ENCODE assay signal across 15 cellular contexts in the genomic region with DNA sequence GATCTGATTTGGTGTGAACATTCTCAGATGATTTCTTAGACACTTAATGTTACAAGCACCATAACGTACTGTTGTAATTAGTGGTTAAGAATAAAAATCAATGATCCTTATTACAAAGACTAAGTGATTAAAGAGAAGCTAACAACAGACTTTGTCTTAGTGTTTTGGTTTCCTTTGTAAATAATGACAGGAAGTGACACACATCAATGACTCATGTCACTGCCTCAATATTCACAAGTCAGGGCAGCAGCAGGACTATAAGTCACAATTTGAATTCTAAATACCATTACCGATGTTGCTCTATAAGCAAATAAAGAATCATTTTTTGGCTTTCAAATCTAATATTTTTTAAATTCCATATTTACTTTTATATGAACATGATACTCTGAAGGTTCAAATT.
A peak's percentile ranks its signal among the peaks of the same experiment; 100 is the strongest.
DNase-seq lines count a peak whose midpoint lies in the region; ATAC-seq, FAIRE-seq and TF ChIP-seq lines count a peak whose summit lies in the region.
"Had no signal": no experiment of that assay in that cellular context is flagged by ENCODE, and none has a peak within 500 bp of the region (broad histone marks: within the 10 kb centered on the region; RNA-seq: fewer than 3 reads in every experiment).

No MANE protein-coding gene starts in this region.

- WGBS in smooth muscle cell (ENCODE audit: low lambda C conversion rate): 78% methylated on average over 2 of the region's 2 CpGs
- WGBS in hepatocyte (ENCODE audit: low lambda C conversion rate, missing lambda C conversion rate): 79% methylated on average over 2 of the region's 2 CpGs

- TF ChIP-seq CTCF in RWPE1 (conservative IDR thresholded peaks at IDR 0.05; ENCODE audit: low read depth) (no peak), fibroblast of lung (conservative IDR thresholded peaks at IDR 0.05 in 1 of 2, IDR thresholded peaks at IDR 0.05 in 1 of 2; ENCODE audit: low read depth in 1 of 2, low read length in 2 of 2) (no peak), smooth muscle cell (IDR thresholded peaks at IDR 0.05; ENCODE audit: borderline replicate concordance, insufficient read depth, poor library complexity, severe bottlenecking) (no peak), D721Med (IDR thresholded peaks at IDR 0.05; ENCODE audit: insufficient read depth, missing control alignments) (no peak), hepatocyte (IDR thresholded peaks at IDR 0.05; ENCODE audit: poor library complexity) (no peak)

- no peak for ATAC-seq in HG03521 (IDR thresholded peaks at IDR 0.05; ENCODE audit: unreplicated experiment)
- ATAC-seq: activated naive CD4-positive, alpha-beta T cell treated with anti-CD3 and anti-CD28 coated beads, Interleukin-2, amount 50 U/mL, for 72 hours had no signal

- H3K27me3 ChIP-seq in fibroblast of lung (ENCODE audit: control insufficient read depth, insufficient read depth, low read length) (no peaks in the 10 kb centered on the region), smooth muscle cell (ENCODE audit: low read depth) (no peaks in the 10 kb centered on the region), hepatocyte (no peaks in the 10 kb centered on the region)

- CTCF ChIA-PET in RWPE1 (lab: Yijun Ruan, JAX): interaction anchor here (0.6 to 0.7 kb wide), 2 partner anchors 599 to 964 kb away, joined by 3 to 4 read pairs; no protein-coding TSS in a partner anchor

- POLR2A ChIA-PET in RWPE1 (lab: Yijun Ruan, JAX; ENCODE audit: low non-redundant PET): no interaction called here

- H3K4me3 ChIP-seq in fibroblast of lung (replicated peaks in 1 of 4; ENCODE audit: control extremely low read depth in 1 of 4, insufficient read depth in 1 of 4, low read depth in 3 of 4, low read length in 4 of 4) (no peak overlapping the region), smooth muscle cell (no peak overlapping the region), hepatocyte (no peak overlapping the region)

- no peaks in the 10 kb centered on the region for H3K79me2 ChIP-seq in fibroblast of lung (ENCODE audit: control insufficient read depth, insufficient read depth, low read length)
- no peaks in the 10 kb centered on the region for H3K79me2 ChIP-seq in smooth muscle cell (ENCODE audit: low read depth)
- H3K79me2 ChIP-seq in hepatocyte: no peaks in the 10 kb centered on the region

- H3K36me3 ChIP-seq in fibroblast of lung (ENCODE audit: control insufficient read depth, insufficient read depth, low read length): no peaks in the 10 kb centered on the region
- H3K36me3 ChIP-seq in smooth muscle cell (ENCODE audit: low read depth): no peaks in the 10 kb centered on the region
- H3K36me3 ChIP-seq in hepatocyte (replicated peaks; ENCODE audit: insufficient read depth, low read depth): no peaks in the 10 kb centered on the region

- no peaks in the 10 kb centered on the region for H3K9me2 ChIP-seq in hepatocyte (replicated peaks; ENCODE audit: insufficient read depth)

- H3K4me2 ChIP-seq in fibroblast of lung (ENCODE audit: extremely low read depth, insufficient read depth, low read length): no peak overlapping the region
- no peak overlapping the region for H3K4me2 ChIP-seq in smooth muscle cell
- H3K4me2 ChIP-seq in hepatocyte: no peak overlapping the region

- no peaks in the 10 kb centered on the region for H3K9me3 ChIP-seq in fibroblast of lung (ENCODE audit: control insufficient read depth, insufficient read depth, low read depth, low read length)
- no peaks in the 10 kb centered on the region for H3K9me3 ChIP-seq in smooth muscle cell (replicated peaks; ENCODE audit: low read depth)
- no peaks in the 10 kb centered on the region for H3K9me3 ChIP-seq in hepatocyte (ENCODE audit: low read depth)

- H4K20me1 ChIP-seq in fibroblast of lung (ENCODE audit: control insufficient read depth, extremely low read depth, insufficient read depth, low read length) (no peaks in the 10 kb centered on the region), smooth muscle cell (ENCODE audit: low read depth) (no peaks in the 10 kb centered on the region), hepatocyte (ENCODE audit: insufficient read depth, poor library complexity, severe bottlenecking) (no peaks in the 10 kb centered on the region)

- H3K4me1 ChIP-seq in fibroblast of lung (ENCODE audit: control insufficient read depth, extremely low read depth, insufficient read depth, low read length) (no peaks in the 10 kb centered on the region), smooth muscle cell (ENCODE audit: low read depth) (no peaks in the 10 kb centered on the region), hepatocyte (ENCODE audit: insufficient read depth) (no peaks in the 10 kb centered on the region)

- H3K9ac ChIP-seq in fibroblast of lung (ENCODE audit: insufficient read depth, low read length) (no peak overlapping the region), smooth muscle cell (ENCODE audit: low read depth) (no peak overlapping the region)

- peak; percentile 61 for DNase-seq in H4 (ENCODE audit: low spot score)
- DNase-seq in RWPE1 (ENCODE audit: low spot score): peak; percentile 13
- DNase-seq in fibroblast of lung (ENCODE audit: low read depth in 2 of 2): peak; percentile 6 to 36
- no peak for DNase-seq in smooth muscle cell (lab: John Stamatoyannopoulos, UW; ENCODE audit: unreplicated experiment)
- DNase-seq in D721Med (ENCODE audit: insufficient read length, low spot score): no peak
- DNase-seq in hepatocyte (ENCODE audit: low spot score): no peak
- DNase-seq: CD4-positive, alpha-beta memory T cell; central memory CD4-positive, alpha-beta T cell; head of caudate nucleus; kidney glomerular epithelial cell; NCI-H2029 treated with DMSO at 0.1 percent for 48 hours; NCI-H526 treated with DMSO at 0.1 percent for 48 hours; stimulated activated CD4-positive, alpha-beta T cell treated with anti-CD3 and anti-CD28 coated beads, Interleukin-12 subunit alpha, Interleukin-12 subunit beta, amount 100 ng/mL, for 4 hours had no signal

- H3K27ac ChIP-seq in RWPE1 (no peak overlapping the region), fibroblast of lung (ENCODE audit: insufficient read depth, low read length) (no peak overlapping the region), smooth muscle cell (ENCODE audit: low read depth) (no peak overlapping the region), hepatocyte (no peak overlapping the region)

- FAIRE-seq in D721Med (lab: Jason Lieb, UNC): no peak

- H2AFZ ChIP-seq in fibroblast of lung (ENCODE audit: low read length) (no peak overlapping the region), smooth muscle cell (ENCODE audit: low read depth) (peak overlapping the region; percentile 36), hepatocyte (no peak overlapping the region)

- H3F3A ChIP-seq in smooth muscle cell (ENCODE audit: low read depth): no peaks in the 10 kb centered on the region

Comparison
In these comparisons a context has a peak if more than half of its experiments do, and no peak if none do; other contexts are left out.
1. DNase-seq: peak in H4 (single experiment), RWPE1 (single experiment) and fibroblast of lung (2 of 2); none in smooth muscle cell (single experiment), D721Med (single experiment) and hepatocyte (single experiment).